ENCODE assay signal across 9 cellular contexts in the genomic region with DNA sequence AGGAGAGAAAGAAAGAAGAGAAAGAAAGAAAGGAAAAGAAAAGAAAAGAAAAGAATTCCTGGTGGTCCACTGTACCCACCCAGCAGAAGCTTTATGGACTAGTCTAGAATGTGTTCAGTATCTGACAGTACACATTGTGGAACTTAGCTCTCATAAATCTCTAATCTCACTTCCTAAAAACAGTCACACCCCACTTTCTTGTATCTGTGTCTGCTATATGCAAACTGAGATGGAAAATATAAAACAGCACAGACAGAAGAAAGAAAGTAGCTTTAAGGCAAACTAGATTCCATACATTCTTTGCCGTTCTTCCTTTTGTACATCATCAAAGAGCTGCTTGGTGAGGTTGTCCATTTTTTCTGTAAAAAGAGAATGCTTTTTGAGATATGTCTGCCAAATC. TPM values are rescaled to one million over a fixed set of nuclear protein-coding genes. Genes with fewer than 3 reads are reported as not detected.
A peak's percentile ranks its signal among the peaks of the same experiment; 100 is the strongest.
DNase-seq lines count a peak whose midpoint lies in the region; ATAC-seq, FAIRE-seq and TF ChIP-seq lines count a peak whose summit lies in the region.
"Had no signal": no experiment of that assay in that cellular context is flagged by ENCODE, and none has a peak within 500 bp of the region (broad histone marks: within the 10 kb centered on the region; RNA-seq: fewer than 3 reads in every experiment).

No MANE protein-coding gene starts in this region.

- TF ChIP-seq POLR2A in vagina (IDR thresholded peaks at IDR 0.05) (no peak), HepG2 (IDR thresholded peaks at IDR 0.05; ENCODE audit: insufficient read depth in 1 of 2, low read depth in 2 of 2, low read length in 2 of 2) (no peak)

- H3K9ac ChIP-seq in GM23248 (no peak overlapping the region), HepG2 (ENCODE audit: insufficient read depth, low read depth, low read length) (no peak overlapping the region)

- no peaks in the 10 kb centered on the region for H4K20me1 ChIP-seq in GM23248 (ENCODE audit: insufficient read depth)
- no peaks in the 10 kb centered on the region for H4K20me1 ChIP-seq in HepG2 (ENCODE audit: insufficient read depth, low read length)

- CTCF ChIA-PET in HepG2 (lab: Yijun Ruan, JAX; ENCODE audit: low intra/inter-chr PET ratio, low total read pairs) = no interaction called here

- H3K4me2 ChIP-seq in GM23248 (ENCODE audit: unreplicated experiment) (peak overlapping the region; percentile 55), HepG2 (ENCODE audit: low read depth, low read length) (no peak overlapping the region)

- H3K4me3 ChIP-seq in GM23248 = no peak overlapping the region
- H3K4me3 ChIP-seq in vagina = no peak overlapping the region
- H3K4me3 ChIP-seq in HepG2 (replicated peaks in 1 of 3; ENCODE audit: insufficient read depth in 1 of 3, low read depth in 2 of 3, low read length in 3 of 3) = no peak overlapping the region
- H3K4me3 ChIP-seq: breast epithelium had no signal

- H3K27ac ChIP-seq in GM23248 (no peak overlapping the region), vagina (no peak overlapping the region), HepG2 (ENCODE audit: extremely low read length, insufficient read depth, low read length) (no peak overlapping the region)
- H3K27ac ChIP-seq: breast epithelium had no signal

- POLR2A ChIA-PET in HepG2 (lab: Yijun Ruan, JAX) = no interaction called here

- H3K9me2 ChIP-seq in GM23248 (ENCODE audit: insufficient read depth) = no peaks in the 10 kb centered on the region

- H3F3A ChIP-seq in GM23248 (ENCODE audit: insufficient read depth) = peaks cover 13% of the 10 kb centered on the region; the same call in 1 of the 2 replicates

- H3K79me2 ChIP-seq in GM23248 (ENCODE audit: insufficient read depth) = no peaks in the 10 kb centered on the region
- H3K79me2 ChIP-seq in HepG2 (ENCODE audit: insufficient read depth, low read length) = no peaks in the 10 kb centered on the region

- no peaks in the 10 kb centered on the region for H3K9me3 ChIP-seq in GM23248 (ENCODE audit: low read depth)
- no peaks in the 10 kb centered on the region for H3K9me3 ChIP-seq in vagina
- no peaks in the 10 kb centered on the region for H3K9me3 ChIP-seq in HepG2 (ENCODE audit: low read length)
- H3K9me3 ChIP-seq: breast epithelium had no signal

- FAIRE-seq in HepG2 (lab: Jason Lieb, UNC) = no peak

- TF ChIP-seq RAD21 in HepG2 (CRISPR knock-in tag; IDR thresholded peaks at IDR 0.05) = no peak

- 33 to 70% methylated on average over 1 of the region's 1 CpG for WGBS in GM23248 (ENCODE audit: low coverage in 1 of 2, low lambda C conversion rate in 2 of 2, missing lambda C conversion rate in 2 of 2), 2 experiments
- 92% methylated on average over 1 of the region's 1 CpG for WGBS in HepG2 (ENCODE audit: low lambda C conversion rate)

- H3K36me3 ChIP-seq in GM23248 (ENCODE audit: low read depth) (no peaks in the 10 kb centered on the region), vagina (no peaks in the 10 kb centered on the region), HepG2 (replicated peaks in 1 of 2; ENCODE audit: control insufficient read depth in 1 of 2, insufficient read depth in 2 of 2, low read length in 2 of 2) (peaks cover 13 to 52% of the 10 kb centered on the region in 2 experiments)
- H3K36me3 ChIP-seq: breast epithelium had no signal

- DNase-seq in GM23248 = peak; percentile 19
- DNase-seq in medulla oblongata (ENCODE audit: extremely low spot score) = peak; percentile 23
- no peak for DNase-seq in cerebellum (ENCODE audit: low spot score)
- DNase-seq in vagina (ENCODE audit: extremely low spot score in 2 of 2) = no peak
- DNase-seq in HepG2 (ENCODE audit: low spot score) = no peak
- no peak for DNase-seq in AML-193 (lab: John Stamatoyannopoulos, UW)

- ATAC-seq in GM18861 (IDR thresholded peaks at IDR 0.05; ENCODE audit: unreplicated experiment) (peak; percentile 65), HG03571 (IDR thresholded peaks at IDR 0.05; ENCODE audit: unreplicated experiment) (peak; percentile 71), HepG2 (no peak)

- intact Hi-C loops in vagina (cut with DNase I) (no loop called here), HepG2 (cut with micrococcal nuclease; ENCODE audit: unreplicated experiment) (no loop called here)

- BruUV-seq in HepG2 (replicated peaks; lab: Mats Ljungman, UMichigan) = no TSS peak

- no peaks in the 10 kb centered on the region for H3K27me3 ChIP-seq in GM23248 (replicated peaks; ENCODE audit: insufficient read depth)
- no peaks in the 10 kb centered on the region for H3K27me3 ChIP-seq in vagina
- H3K27me3 ChIP-seq in HepG2 (ENCODE audit: control insufficient read depth in 1 of 2, insufficient read depth in 2 of 2, low read length in 2 of 2) = no peaks in the 10 kb centered on the region
- H3K27me3 ChIP-seq: breast epithelium had no signal

- in situ Hi-C loops in GM23248 (cut with MboI) (no loop called here), HepG2 (cut with HindIII; ENCODE audit: extremely low pct_ligation_motif_present, low pct_unique_long_range_greater_than_20kb) (no loop called here)

- peak overlapping the region; percentile 30 for H2AFZ ChIP-seq in GM23248
- H2AFZ ChIP-seq in HepG2 (ENCODE audit: low read length) = no peak overlapping the region

- H3K4me1 ChIP-seq in GM23248 (ENCODE audit: insufficient read depth) (peaks cover 18% of the 10 kb centered on the region), vagina (no peaks in the 10 kb centered on the region), HepG2 (ENCODE audit: insufficient read depth, low read length) (no peaks in the 10 kb centered on the region)
- H3K4me1 ChIP-seq: breast epithelium had no signal

- no peak for TF ChIP-seq EP300 in HepG2 (IDR thresholded peaks at IDR 0.05; ENCODE audit: low read depth in 2 of 2, low read length in 2 of 2)
- TF ChIP-seq EP300 in HepG2 (CRISPR knock-in tag; IDR thresholded peaks at IDR 0.05; ENCODE audit: borderline replicate concordance) = no peak

- TF ChIP-seq CTCF in vagina (IDR thresholded peaks at IDR 0.05) = no peak
- TF ChIP-seq CTCF in HepG2 (CRISPR knock-in tag; IDR thresholded peaks at IDR 0.05) = no peak

TF ChIP-seq in HepG2, 621 proteins besides CTCF, POLR2A, EP300 and RAD21:
- no peak for TF ChIP-seq TBP (CRISPR knock-in tag; IDR thresholded peaks at IDR 0.05)

RNA-seq across cellular contexts. Expression of gene GNB5, which starts 41.1 kb away (rescaled TPM):
- 39.1 and 42.8 TPM in 2 replicates for total RNA-seq in GM23248 (2014; rRNA removed; shearing (Covaris generic))
- polyA plus RNA-seq in GM23248 (2016; fragmentation: Nextera tagmentation; extraction: Ambion mirVana) (39.9 and 42.4 TPM in 2 replicates), HepG2 (2011; rRNA removed) (14.4 and 19.7 TPM in 2 replicates)
- total RNA-seq in cerebellum (53.1 TPM), vagina (48.6 TPM), HepG2 (2016; rRNA removed; fragmentation: Illumina TruSeq; extraction: Trizol) (13.7 and 17.1 TPM in 2 replicates)
- 5.4 and 6.6 TPM in 2 replicates for total RNA-seq in HepG2 (2016; cell fraction: cytosol; rRNA removed; fragmentation: Illumina TruSeq; extraction: Trizol; ENCODE audit: low read depth)
- total RNA-seq in HepG2 (2016; cell fraction: insoluble cytoplasmic fraction; rRNA removed; fragmentation: Illumina TruSeq; extraction: Trizol) = 12.6 and 16.2 TPM in 2 replicates
- total RNA-seq in HepG2 (2016; cell fraction: membrane; rRNA removed; fragmentation: Illumina TruSeq; extraction: Trizol) = 13.3 and 14.1 TPM in 2 replicates
- total RNA-seq in HepG2 (2016; cell fraction: nucleus; rRNA removed; fragmentation: Illumina TruSeq; extraction: Trizol) = 7.2 and 7.4 TPM in 2 replicates
- polyA plus RNA-seq in HepG2 (2011; cell fraction: cytosol; rRNA removed) = 17.2 and 23.8 TPM in 2 replicates
- polyA plus RNA-seq in HepG2 (2011; cell fraction: nucleus; rRNA removed) = 14.8 and 18.3 TPM in 2 replicates
- 21.2 and 28.3 TPM in 2 replicates for polyA plus RNA-seq in HepG2 (2012)
- 5.0 and 5.9 TPM in 2 replicates for polyA plus RNA-seq in HepG2 (2016; cell fraction: cytosol; fragmentation: Illumina TruSeq; extraction: Trizol; ENCODE audit: low read depth)
- polyA plus RNA-seq in HepG2 (2016; cell fraction: insoluble cytoplasmic fraction; fragmentation: Illumina TruSeq; extraction: Trizol; ENCODE audit: low read depth) = 15.6 and 16.3 TPM in 2 replicates
- polyA plus RNA-seq in HepG2 (2016; cell fraction: membrane; fragmentation: Illumina TruSeq; extraction: Trizol; ENCODE audit: low read depth) = 9.1 and 9.7 TPM in 2 replicates
- 9.1 and 9.3 TPM in 2 replicates for polyA plus RNA-seq in HepG2 (2016; cell fraction: nucleus; fragmentation: Illumina TruSeq; extraction: Trizol; ENCODE audit: insufficient read depth, low read depth)
- 18.1 and 41.8 TPM in 2 replicates for polyA minus RNA-seq in HepG2 (2011; rRNA and poly(A)+ RNA removed; ENCODE audit: low replicate concordance)
- polyA minus RNA-seq in HepG2 (2011; cell fraction: cytosol; rRNA and poly(A)+ RNA removed) = 13.5 and 18.1 TPM in 2 replicates
- polyA minus RNA-seq in HepG2 (2011; cell fraction: nucleus; rRNA and poly(A)+ RNA removed) = 22.7 and 26.6 TPM in 2 replicates

Comparison
In these comparisons a context has a peak if more than half of its experiments do, and no peak if none do; other contexts are left out.
1. DNase-seq: peak in GM23248 (single experiment) and medulla oblongata (single experiment); none in cerebellum (single experiment), vagina (0 of 2), HepG2 (single experiment) and AML-193 (0 of 2).